14 cellular contexts compared by ENCODE assay signal in the genomic region with DNA sequence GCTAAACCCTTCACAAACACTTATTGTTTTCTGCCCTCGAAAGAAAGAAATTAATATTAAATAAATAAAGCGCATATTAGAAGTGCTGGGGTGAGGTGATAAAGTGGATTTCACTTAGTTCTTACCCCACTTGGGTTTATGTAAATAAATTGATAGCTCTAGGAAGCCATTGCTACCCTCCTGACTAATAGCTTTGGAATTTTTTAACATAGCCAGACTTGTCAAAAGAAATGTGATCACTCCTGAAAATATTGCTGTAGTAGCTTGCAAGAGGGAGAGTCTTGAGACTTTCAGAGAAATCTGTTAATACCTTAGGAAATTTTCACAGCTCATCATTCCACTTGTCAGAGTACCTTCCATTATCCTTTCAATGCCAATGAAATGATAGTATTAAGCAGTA. TPM values are rescaled to one million over a fixed set of nuclear protein-coding genes. Genes with fewer than 3 reads are reported as not detected.
DNase-seq lines count a peak whose midpoint lies in the region; ATAC-seq, FAIRE-seq and TF ChIP-seq lines count a peak whose summit lies in the region.
"Had no signal": no experiment of that assay in that cellular context is flagged by ENCODE, and none has a peak within 500 bp of the region (broad histone marks: within the 10 kb centered on the region; RNA-seq: fewer than 3 reads in every experiment).

No MANE protein-coding gene starts in this region.

- peak overlapping the region; percentile 30 for H2AFZ ChIP-seq in mammary epithelial cell (ENCODE audit: low read depth, low read length)

- H3K4me1 ChIP-seq in cardiac muscle cell (ENCODE audit: low read depth) (peaks cover 6% of the 10 kb centered on the region), heart left ventricle (peaks cover 0 to 26% (median 19%) of the 10 kb centered on the region in 12 donors), mammary epithelial cell (ENCODE audit: insufficient read depth, low read length) (peaks cover 25% of the 10 kb centered on the region)

- H3K4me3 Mint-ChIP-seq in activated CD4-positive, alpha-beta T cell treated with anti-CD3 and anti-CD28 coated beads, Interleukin-2, amount 10 ng/mL, durations not matched to agents 24 days and 14 days, result no peak overlapping the region

- H3K27me3 ChIP-seq in cardiac muscle cell, result no peaks in the 10 kb centered on the region
- no peaks in the 10 kb centered on the region for H3K27me3 ChIP-seq in heart left ventricle
- no peaks in the 10 kb centered on the region for H3K27me3 ChIP-seq in mammary epithelial cell (ENCODE audit: insufficient read depth, low read length)
- H3K27me3 ChIP-seq: neutrophil had no signal

- H3K27ac ChIP-seq in cardiac muscle cell, result peak overlapping the region; percentile 47
- H3K27ac ChIP-seq in heart left ventricle, result no peak overlapping the region
- H3K27ac ChIP-seq in mammary epithelial cell (ENCODE audit: insufficient read depth, low read depth, low read length), result peak overlapping the region; percentile 74
- H3K27ac ChIP-seq: neutrophil had no signal

- no peaks in the 10 kb centered on the region for H3K9me3 ChIP-seq in cardiac muscle cell (ENCODE audit: low read depth)
- no peaks in the 10 kb centered on the region for H3K9me3 ChIP-seq in heart left ventricle
- no peaks in the 10 kb centered on the region for H3K9me3 ChIP-seq in mammary epithelial cell (replicated peaks; ENCODE audit: insufficient read depth, low read length)
- H3K9me3 ChIP-seq: neutrophil had no signal

- TF ChIP-seq CTCF in cardiac muscle cell (IDR thresholded peaks at IDR 0.05; ENCODE audit: low read depth, low read length), result no peak
- no peak for TF ChIP-seq CTCF in heart left ventricle (IDR thresholded peaks at IDR 0.05)
- TF ChIP-seq CTCF in mammary epithelial cell (conservative IDR thresholded peaks at IDR 0.05 in 1 of 2, IDR thresholded peaks at IDR 0.05 in 1 of 2; ENCODE audit: extremely low read depth in 1 of 2, insufficient read depth in 1 of 2, low read depth in 1 of 2, low read length in 2 of 2), result no peak

- peaks cover 28% of the 10 kb centered on the region for H3K4me1 Mint-ChIP-seq in activated CD4-positive, alpha-beta T cell treated with anti-CD3 and anti-CD28 coated beads, Interleukin-2, amount 10 ng/mL, durations not matched to agents 24 days and 14 days

- no peak for ATAC-seq in heart left ventricle
- ATAC-seq: activated naive CD4-positive, alpha-beta T cell treated with anti-CD3 and anti-CD28 coated beads, Interleukin-2, amount 50 U/mL, for 72 hours; left cardiac atrium had no signal

- CTCF ChIA-PET in mammary epithelial cell (lab: Charles Lee; ENCODE audit: low non-redundant PET), result interaction anchor here (0.7 kb wide), 1 partner anchor 90 kb away, joined by 4 read pairs; no protein-coding TSS in a partner anchor

- WGBS in heart left ventricle, 4 donors, result 84 to 92% (median 87%) methylated on average over 2 of the region's 2 CpGs
- WGBS in mammary epithelial cell (ENCODE audit: low coverage, missing lambda C conversion rate), result 70% methylated on average over 2 of the region's 2 CpGs

- dilution Hi-C loops in mammary epithelial cell (cut with HindIII; ENCODE audit: low sequenced_read_pairs), result no loop called here

- in situ Hi-C loops in mammary epithelial cell (cut with MboI; ENCODE audit: low sequenced_read_pairs in 2 of 2), result no loop called here

- H3K36me3 Mint-ChIP-seq in activated CD4-positive, alpha-beta T cell treated with anti-CD3 and anti-CD28 coated beads, Interleukin-2, amount 10 ng/mL, durations not matched to agents 24 days and 14 days (ENCODE audit: low read depth), result peaks cover 39% of the 10 kb centered on the region

- H3K4me2 ChIP-seq in mammary epithelial cell (ENCODE audit: insufficient read depth, low read depth, low read length), result peak overlapping the region; percentile 77

- no peak for FAIRE-seq in urothelium cell line (lab: Jason Lieb, UNC)

- H3K27me3 Mint-ChIP-seq in activated CD4-positive, alpha-beta T cell treated with anti-CD3 and anti-CD28 coated beads, Interleukin-2, amount 10 ng/mL, durations not matched to agents 24 days and 14 days, result no peaks in the 10 kb centered on the region

- DNase-seq in cardiac muscle cell (ENCODE audit: low read depth in 1 of 2, low spot score in 1 of 2) (peak in 1 of 2 donors; percentile 61), heart left ventricle (no peak), mammary epithelial cell (peak; percentile 74), iris pigment epithelial cell (ENCODE audit: low read depth) (peak; percentile 87), urothelium cell line (ENCODE audit: low spot score) (peak; percentile 40), medulla oblongata (ENCODE audit: extremely low spot score) (no peak)
- DNase-seq in activated T-cell treated with anti-CD3 and anti-CD28 coated beads, Interleukin-2, amount 50 U/mL, for 48 hours, result no peak
- no peak for DNase-seq in activated CD4-positive, alpha-beta T cell treated with anti-CD3 and anti-CD28 coated beads, Interleukin-2, amount 10 ng/mL, durations not matched to agents 24 days and 14 days
- DNase-seq: left cardiac atrium; NCI-H1930; stimulated activated CD4-positive, alpha-beta T cell treated with anti-CD3 and anti-CD28 coated beads, Interleukin-4, amount 100 ng/mL, for 24 hours; T-helper 2 cell had no signal

- H3K27ac Mint-ChIP-seq in activated CD4-positive, alpha-beta T cell treated with anti-CD3 and anti-CD28 coated beads, Interleukin-2, amount 10 ng/mL, durations not matched to agents 24 days and 14 days, result no peak overlapping the region
- H3K27ac Mint-ChIP-seq: activated naive CD4-positive, alpha-beta T cell treated with anti-CD3 and anti-CD28 coated beads, Interleukin-2, amount 50 U/mL, for 72 hours had no signal

- no TSS peak for BruUV-seq in mammary epithelial cell (replicated peaks; lab: Mats Ljungman, UMichigan)

- no peaks in the 10 kb centered on the region for H3K9me3 Mint-ChIP-seq in activated CD4-positive, alpha-beta T cell treated with anti-CD3 and anti-CD28 coated beads, Interleukin-2, amount 10 ng/mL, durations not matched to agents 24 days and 14 days
- H3K9me3 Mint-ChIP-seq: activated naive CD4-positive, alpha-beta T cell treated with anti-CD3 and anti-CD28 coated beads, Interleukin-2, amount 50 U/mL, for 72 hours had no signal

- intact Hi-C loops in heart left ventricle (cut with DNase I), result no loop called here
- intact Hi-C loops in mammary epithelial cell (cut with micrococcal nuclease), result no loop called here
- intact Hi-C loops in activated CD4-positive, alpha-beta T cell treated with anti-CD3 and anti-CD28 coated beads, Interleukin-2, amount 10 ng/mL, durations not matched to agents 24 days and 14 days (cut with micrococcal nuclease), result no loop called here

- peaks cover 74% of the 10 kb centered on the region for H3K79me2 ChIP-seq in mammary epithelial cell (ENCODE audit: insufficient read depth, low read length)

- H3K4me3 ChIP-seq in cardiac muscle cell, result no peak overlapping the region
- no peak overlapping the region for H3K4me3 ChIP-seq in heart left ventricle
- H3K4me3 ChIP-seq in mammary epithelial cell (replicated peaks in 1 of 3; ENCODE audit: insufficient read depth in 1 of 3, low read depth in 2 of 3, low read length in 3 of 3), result peak overlapping the region; percentile 6 to 26 (median 15)

- H4K20me1 ChIP-seq in mammary epithelial cell (ENCODE audit: insufficient read depth, low read length), result no peaks in the 10 kb centered on the region

- TF ChIP-seq POLR2A in heart left ventricle (IDR thresholded peaks at IDR 0.05), result no peak

- H3K36me3 ChIP-seq in cardiac muscle cell, result peaks cover 25% of the 10 kb centered on the region
- peaks cover 2 to 49% (median 43%) of the 10 kb centered on the region in 9 donors for H3K36me3 ChIP-seq in heart left ventricle
- H3K36me3 ChIP-seq in mammary epithelial cell (ENCODE audit: insufficient read depth, low read length), result peaks cover 14% of the 10 kb centered on the region

- peak overlapping the region; percentile 6 for H3K9ac ChIP-seq in mammary epithelial cell (ENCODE audit: insufficient read depth, low read length)

RNA-seq across cellular contexts. Expression of gene ARL5B, which starts 7.6 kb away (rescaled TPM):
- 22.7 and 30.3 TPM in 2 replicates for total RNA-seq in cardiac muscle cell
- polyA plus RNA-seq in cardiac muscle cell, result 15.9 and 18.8 TPM in 2 replicates
- 10 to 100 TPM in 1 of 9 donors, 1 to 10 TPM in 8; 4.7 to 10.2 (median 6.9) TPM for total RNA-seq in heart left ventricle
- 1 to 10 TPM; 1.9 to 6.5 TPM for polyA plus RNA-seq in heart left ventricle
- 10 to 100 TPM; 14.1 to 16.8 TPM for total RNA-seq in mammary epithelial cell
- polyA plus RNA-seq in mammary epithelial cell, result 3.4 TPM
- polyA minus RNA-seq in mammary epithelial cell, result 7.2 TPM
- 17.0 and 17.5 TPM in 2 replicates for total RNA-seq in activated CD4-positive, alpha-beta T cell treated with anti-CD3 and anti-CD28 coated beads, Interleukin-2, amount 10 ng/mL, durations not matched to agents 24 days and 14 days

RNA-seq across cellular contexts. Expression of gene NSUN6, which starts 15.4 kb away (rescaled TPM):
- total RNA-seq in cardiac muscle cell, result 7.3 and 11.4 TPM in 2 replicates
- 15.4 and 26.1 TPM in 2 replicates for polyA plus RNA-seq in cardiac muscle cell
- total RNA-seq in heart left ventricle, result 1 to 10 TPM; 3.1 to 10.0 (median 7.5) TPM
- 1 to 10 TPM; 6.9 to 7.8 TPM for polyA plus RNA-seq in heart left ventricle
- 1 to 10 TPM; 8.1 to 8.5 TPM for total RNA-seq in mammary epithelial cell
- 5.5 TPM for polyA plus RNA-seq in mammary epithelial cell
- polyA minus RNA-seq in mammary epithelial cell, result 16.1 TPM
- 15.0 and 17.8 TPM in 2 replicates for total RNA-seq in activated CD4-positive, alpha-beta T cell treated with anti-CD3 and anti-CD28 coated beads, Interleukin-2, amount 10 ng/mL, durations not matched to agents 24 days and 14 days

Comparison
In these comparisons a context has a peak if more than half of its experiments do, and no peak if none do; other contexts are left out.
1. H3K27ac ChIP-seq: peak in cardiac muscle cell (single experiment) and mammary epithelial cell (single experiment); none in heart left ventricle (0 of 12).
2. DNase-seq: peak in mammary epithelial cell (single experiment), iris pigment epithelial cell (single experiment) and urothelium cell line (single experiment); none in heart left ventricle (0 of 5), medulla oblongata (single experiment), activated T-cell treated with anti-CD3 and anti-CD28 coated beads, Interleukin-2, amount 50 U/mL, for 48 hours (0 of 2) and activated CD4-positive, alpha-beta T cell treated with anti-CD3 and anti-CD28 coated beads, Interleukin-2, amount 10 ng/mL, durations not matched to agents 24 days and 14 days (single experiment).
3. H3K4me3 ChIP-seq: peak in mammary epithelial cell (3 of 3); none in cardiac muscle cell (single experiment) and heart left ventricle (0 of 12).